In the genomic region with DNA sequence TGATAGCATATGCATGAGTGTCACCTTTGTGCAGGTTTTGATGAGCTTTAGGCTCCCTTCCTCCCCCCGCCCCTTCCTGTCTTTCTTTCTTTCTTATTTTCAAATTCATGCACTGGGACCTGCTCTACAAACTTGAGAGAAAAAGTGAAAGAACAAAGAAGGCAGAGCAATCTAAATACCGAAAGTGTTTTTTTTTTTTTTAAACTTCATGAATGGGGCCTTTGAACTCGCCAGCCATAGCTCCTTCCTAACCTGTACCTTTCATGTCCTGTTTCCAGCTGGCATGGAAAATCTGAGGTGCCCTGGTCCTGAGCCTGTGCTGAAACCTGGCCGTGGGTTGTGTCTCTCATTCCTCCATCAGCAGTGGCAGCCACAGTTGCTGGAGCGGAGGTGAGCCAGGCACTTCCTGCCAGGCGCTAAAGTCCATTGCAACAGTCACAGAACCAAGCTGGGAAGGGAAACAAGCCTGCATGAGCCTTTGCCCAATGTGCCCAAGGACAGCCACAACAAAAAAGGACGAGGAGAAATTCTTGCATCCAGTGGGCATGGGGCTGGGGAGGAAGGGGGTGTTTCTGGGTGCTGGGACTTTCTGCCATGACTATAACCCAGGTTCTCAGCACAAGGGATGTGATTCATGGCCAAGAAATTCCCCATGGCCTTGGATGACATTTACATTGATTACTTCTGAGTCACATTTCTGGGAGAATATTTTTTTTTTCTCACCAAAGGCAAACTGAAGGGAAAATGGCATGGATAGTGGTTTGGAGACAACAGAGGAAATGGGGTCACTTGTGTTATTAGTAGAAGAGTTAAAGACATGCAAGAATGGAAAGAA, we compare ENCODE assay signal across 7 cellular contexts.
DNase-seq lines count a peak whose midpoint lies in the region; ATAC-seq lines count a peak whose summit lies in the region.

No MANE protein-coding gene starts in this region.

- peak overlapping the region; percentile 91 for H3K27ac Mint-ChIP-seq in activated T-helper 17 cell treated with anti-CD3 and anti-CD28 coated beads, Interleukin-2, amount 50 U/mL, for 72 hours

- H3K27me3 Mint-ChIP-seq in activated T-helper 17 cell treated with anti-CD3 and anti-CD28 coated beads, Interleukin-2, amount 50 U/mL, for 72 hours: no peaks in the 10 kb centered on the region

- no peaks in the 10 kb centered on the region for H3K9me3 Mint-ChIP-seq in activated T-helper 17 cell treated with anti-CD3 and anti-CD28 coated beads, Interleukin-2, amount 50 U/mL, for 72 hours

- H3K4me3 Mint-ChIP-seq in activated T-helper 17 cell treated with anti-CD3 and anti-CD28 coated beads, Interleukin-2, amount 50 U/mL, for 72 hours: peak overlapping the region; percentile 80

- DNase-seq in HT1080 (ENCODE audit: low read depth): peak; percentile 97
- peak; percentile 87 for DNase-seq in islet precursor cell
- DNase-seq in stromal cell of bone marrow (ENCODE audit: low read depth): peak; percentile 92
- no peak for DNase-seq in amygdala (lab: John Stamatoyannopoulos, UW)

- ATAC-seq in activated T-helper 17 cell treated with anti-CD3 and anti-CD28 coated beads, Interleukin-2, amount 50 U/mL, for 72 hours (replicated peaks): peak; percentile 75
- ATAC-seq in GM18907 (IDR thresholded peaks at IDR 0.05; ENCODE audit: unreplicated experiment) (no peak), HG03139 (IDR thresholded peaks at IDR 0.05; ENCODE audit: unreplicated experiment) (no peak)

- H3K36me3 Mint-ChIP-seq in activated T-helper 17 cell treated with anti-CD3 and anti-CD28 coated beads, Interleukin-2, amount 50 U/mL, for 72 hours (ENCODE audit: low read depth): no peaks in the 10 kb centered on the region

- H3K4me1 Mint-ChIP-seq in activated T-helper 17 cell treated with anti-CD3 and anti-CD28 coated beads, Interleukin-2, amount 50 U/mL, for 72 hours: peaks cover 35% of the 10 kb centered on the region

Comparison
In these comparisons a context has a peak if more than half of its experiments do, and no peak if none do; other contexts are left out.
1. DNase-seq: peak in HT1080 (single experiment), islet precursor cell (single experiment) and stromal cell of bone marrow (single experiment); none in amygdala (0 of 56).